ENCODE assay signal across 8 cellular contexts in the genomic region with DNA sequence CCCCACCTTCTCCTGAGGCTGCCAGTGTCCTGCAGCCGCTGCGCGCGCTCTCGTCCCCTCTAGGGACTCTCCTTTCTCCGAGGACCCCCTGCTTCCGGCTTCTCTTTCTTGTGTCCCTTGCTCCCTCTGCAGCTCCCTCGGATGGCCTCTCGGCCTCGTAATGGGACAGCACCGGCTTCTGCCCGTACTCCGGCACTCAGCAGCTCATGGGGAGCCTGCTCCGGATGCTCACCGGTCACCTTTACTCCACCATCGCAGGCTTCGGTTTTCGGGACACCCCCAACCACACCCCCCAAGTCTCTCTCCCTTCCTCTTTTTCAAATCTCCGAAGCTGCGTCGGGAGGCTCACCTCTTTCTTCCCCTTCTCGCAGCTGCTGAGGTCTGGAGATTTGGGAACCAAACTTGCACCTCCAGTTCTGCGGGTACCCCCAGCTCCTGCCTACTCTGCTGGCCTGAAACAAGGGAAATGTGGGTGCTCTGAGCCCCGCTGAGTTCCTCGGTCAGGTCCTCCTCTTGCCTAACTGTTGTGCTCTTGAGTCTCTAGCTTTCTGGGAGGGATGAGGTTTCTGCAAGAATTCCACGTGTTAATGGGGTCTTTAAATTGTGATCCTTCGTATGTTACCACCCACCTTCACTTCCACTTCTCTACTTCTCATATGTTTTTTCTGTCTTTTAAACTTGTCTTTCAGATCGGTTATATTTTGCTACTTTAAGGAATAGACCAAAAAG. TPM values are rescaled to one million over a fixed set of nuclear protein-coding genes. Genes with fewer than 3 reads are reported as not detected.
A peak's percentile ranks its signal among the peaks of the same experiment; 100 is the strongest.
DNase-seq lines count a peak whose midpoint lies in the region; ATAC-seq, FAIRE-seq and TF ChIP-seq lines count a peak whose summit lies in the region.

No MANE protein-coding gene starts in this region.

- peak overlapping the region; percentile 80 to 93 for H3K4me3 ChIP-seq in SK-N-SH (ENCODE audit: low read depth in 2 of 2, low read length in 1 of 2)
- peak overlapping the region; percentile 91 for H3K4me3 ChIP-seq in GM12878
- H3K4me3 ChIP-seq in iPS-18c (ENCODE audit: insufficient read depth, low read depth, low read length), result peak overlapping the region; percentile 94

- no peaks in the 10 kb centered on the region for H3K9me2 ChIP-seq in SK-N-SH

- H4K20me1 ChIP-seq in SK-N-SH (ENCODE audit: insufficient read depth), result no peaks in the 10 kb centered on the region; the same call in 1 of the 2 replicates
- no peaks in the 10 kb centered on the region for H4K20me1 ChIP-seq in GM12878 (ENCODE audit: control insufficient read depth, insufficient read depth)

- H3K79me2 ChIP-seq in SK-N-SH (ENCODE audit: insufficient read depth), result peaks cover 37% of the 10 kb centered on the region
- H3K79me2 ChIP-seq in GM12878 (ENCODE audit: control insufficient read depth, insufficient read depth, low read length), result peaks cover 1% of the 10 kb centered on the region; the same call in 1 of the 2 replicates

- H3K27me3 ChIP-seq in SK-N-SH (ENCODE audit: insufficient read depth) (no peaks in the 10 kb centered on the region), GM12878 (replicated peaks in 1 of 2; ENCODE audit: control insufficient read depth in 2 of 2, insufficient read depth in 2 of 2, low read length in 1 of 2) (no peaks in the 10 kb centered on the region)

- no peaks in the 10 kb centered on the region for H3K36me3 ChIP-seq in SK-N-SH (replicated peaks in 1 of 2; ENCODE audit: control insufficient read depth in 1 of 2, insufficient read depth in 2 of 2, low read length in 1 of 2)
- H3K36me3 ChIP-seq in GM12878 (ENCODE audit: control insufficient read depth in 2 of 2, insufficient read depth in 2 of 2, low read length in 1 of 2), result no peaks in the 10 kb centered on the region

- SMC1A ChIA-PET in GM12878 (lab: Charles Lee; ENCODE audit: uncharacterized antibody, unreplicated experiment), result interaction anchor here (0.7 to 3.8 kb wide), 29 partner anchors 10 to 604 kb away, joined by 3 to 19 read pairs (median 4); a partner anchor contains a TSS

- in situ Hi-C loops in GM12878 (cut with MboI), result no loop called here

- TF ChIP-seq RAD21 in SK-N-SH (IDR thresholded peaks at IDR 0.05; ENCODE audit: low read length) (no peak), GM12878 (IDR thresholded peaks at IDR 0.05; ENCODE audit: insufficient read depth, low read depth, low read length) (no peak)

- DNase-seq in AG08396 (ENCODE audit: low spot score) (peak; percentile 22), SK-N-SH (peak; percentile 54), GM12878 (ENCODE audit: low read depth, low spot score) (peak; percentile 25), T1000 (lab: John Stamatoyannopoulos, UW) (no peak)
- DNase-seq in stimulated activated CD4-positive, alpha-beta T cell treated with anti-CD3 and anti-CD28 coated beads, Interleukin-15, amount 100 ng/mL, for 24 hours, result peak; percentile 60

- H2AFZ ChIP-seq in SK-N-SH (ENCODE audit: low read depth) (peak overlapping the region; percentile 98), GM12878 (ENCODE audit: control insufficient read depth, low read depth, low read length) (peak overlapping the region; percentile 68)

- RAD21 ChIA-PET in GM12878 (lab: Charles Lee; ENCODE audit: unreplicated experiment), result interaction anchor here (0.8 to 3.2 kb wide), 17 partner anchors 12 to 605 kb away, joined by 3 to 23 read pairs (median 3); a partner anchor contains a TSS

- TF ChIP-seq CTCF in SK-N-SH (IDR thresholded peaks at IDR 0.05) (no peak), GM12878 (IDR thresholded peaks at IDR 0.05 in 2 of 3, conservative IDR thresholded peaks at IDR 0.05 in 1 of 3; ENCODE audit: control insufficient read depth in 2 of 3, extremely low read depth in 1 of 3, insufficient read depth in 1 of 3, low read depth in 3 of 3, low read length in 3 of 3) (no peak)

- 1% methylated on average over 28 of the region's 28 CpGs for WGBS in SK-N-SH (ENCODE audit: low lambda C conversion rate)
- WGBS in GM12878 (ENCODE audit: insufficient coverage, insufficient replicate concordance, low lambda C conversion rate, missing lambda C conversion rate), result 1% methylated on average over 23 of the region's 28 CpGs

- peak overlapping the region; percentile 87 for H3K9ac ChIP-seq in SK-N-SH
- peak overlapping the region; percentile 61 for H3K9ac ChIP-seq in GM12878 (ENCODE audit: control insufficient read depth, insufficient read depth, low read length)

- H3K9me3 ChIP-seq in SK-N-SH (no peaks in the 10 kb centered on the region), GM12878 (replicated peaks; ENCODE audit: control insufficient read depth, insufficient read depth, low read length) (no peaks in the 10 kb centered on the region), iPS-18c (ENCODE audit: control insufficient read depth, insufficient read depth, low read length) (no peaks in the 10 kb centered on the region)

- BruUV-seq in GM12878 (replicated peaks; lab: Mats Ljungman, UMichigan), result no TSS peak

- H3K4me1 ChIP-seq in SK-N-SH (ENCODE audit: control insufficient read depth in 1 of 2, insufficient read depth in 2 of 2, low read depth in 1 of 2, low read length in 1 of 2) (peaks cover 11 to 19% of the 10 kb centered on the region in 2 experiments; a peak in 3 of 4 replicates), GM12878 (ENCODE audit: control insufficient read depth, insufficient read depth, low read length) (no peaks in the 10 kb centered on the region)

- CTCF ChIA-PET in SK-N-SH (lab: Yijun Ruan, JAX) (interaction anchor here (0.6 to 2.6 kb wide), 10 partner anchors 9 to 515 kb away, joined by 3 to 16 read pairs (median 3); no protein-coding TSS in a partner anchor), GM12878 (lab: Yijun Ruan, JAX) (interaction anchor here (0.5 to 9.3 kb wide), 17 partner anchors 13 to 515 kb away, joined by 3 to 129 read pairs (median 4); a partner anchor contains a TSS)

- H3F3A ChIP-seq in SK-N-SH (replicated peaks; ENCODE audit: insufficient read depth), result peaks cover 15% of the 10 kb centered on the region

- POLR2A ChIA-PET in SK-N-SH (lab: Yijun Ruan, JAX), result interaction anchor here (0.9 to 2.3 kb wide), 3 partner anchors 10 to 104 kb away, joined by 3 to 10 read pairs (median 6); a partner anchor contains a TSS
- POLR2A ChIA-PET in GM12878 (lab: Charles Lee), result interaction anchor here (0.5 to 2.3 kb wide), 13 partner anchors 9 to 542 kb away, joined by 3 to 7 read pairs (median 3); a partner anchor contains a TSS

- H3K4me2 ChIP-seq in SK-N-SH (peak overlapping the region; percentile 90), GM12878 (ENCODE audit: control insufficient read depth, insufficient read depth) (peak overlapping the region; percentile 85)

- TF ChIP-seq EP300 in SK-N-SH (IDR thresholded peaks at IDR 0.05; ENCODE audit: borderline replicate concordance in 1 of 2, low read depth in 1 of 2, low read length in 1 of 2) (no peak), GM12878 (IDR thresholded peaks at IDR 0.05; ENCODE audit: borderline replicate concordance in 1 of 2, control insufficient read depth in 1 of 2, low read depth in 2 of 2, low read length in 2 of 2) (no peak)

- FAIRE-seq in GM12878 (lab: Jason Lieb, UNC), result no peak

- H3K27ac ChIP-seq in SK-N-SH (ENCODE audit: low read depth in 2 of 2, low read length in 1 of 2), result peak overlapping the region; percentile 91 to 95; a peak in 3 of 4 replicates
- peak overlapping the region; percentile 68 for H3K27ac ChIP-seq in GM12878 (ENCODE audit: control insufficient read depth, insufficient read depth)

- ATAC-seq in GM19023 (IDR thresholded peaks at IDR 0.05; ENCODE audit: unreplicated experiment), result peak; percentile 24
- peak; percentile 25 for ATAC-seq in HG03432 (IDR thresholded peaks at IDR 0.05; ENCODE audit: unreplicated experiment)
- peak; percentile 51 for ATAC-seq in GM12878

- intact Hi-C loops in GM12878 (cut with micrococcal nuclease; ENCODE audit: unreplicated experiment), result loop anchor here (2.0 to 10.0 kb wide), 4 partner anchors 104 to 548 kb away; a partner anchor contains a TSS

- peak; percentile 35; the same call in 1 of the 2 replicates for TF ChIP-seq POLR2A in GM12878 (IDR thresholded peaks at IDR 0.05; ENCODE audit: low read depth, low read length)

TF ChIP-seq in SK-N-SH, 30 proteins besides CTCF, POLR2A, EP300 and RAD21 (continues in another document):
- TF ChIP-seq FOXM1 (IDR thresholded peaks at IDR 0.05; ENCODE audit: low read depth) (no peak), NRF1 (IDR thresholded peaks at IDR 0.05; ENCODE audit: low read depth, low read length) (no peak)

TF ChIP-seq in GM12878, 131 proteins besides CTCF, POLR2A, EP300 and RAD21 (continues in another document):
- TF ChIP-seq BCL11A (IDR thresholded peaks at IDR 0.05; ENCODE audit: low read depth, low read length) (no peak), HDGF (IDR thresholded peaks at IDR 0.05) (0 out of 2 replicates have a peak, but pooled peaks have one; percentile 55), NFXL1 (IDR thresholded peaks at IDR 0.05; ENCODE audit: borderline replicate concordance) (no peak), MTA2 (IDR thresholded peaks at IDR 0.05; ENCODE audit: low read depth) (0 out of 2 replicates have a peak, but pooled peaks have one; percentile 27), MEF2B (IDR thresholded peaks at IDR 0.05; ENCODE audit: partially characterized antibody, poor library complexity, severe bottlenecking) (peak; percentile 47), EGR1 (IDR thresholded peaks at IDR 0.05; ENCODE audit: borderline replicate concordance in 1 of 2, low read depth in 2 of 2, low read length in 2 of 2) (no peak), SP1 (IDR thresholded peaks at IDR 0.05; ENCODE audit: low read depth, low read length) (no peak)

RNA-seq across cellular contexts. Expression of a gene that starts 0.9 kb away (rescaled TPM):
- polyA plus RNA-seq in SK-N-SH (2012; rRNA removed) (2.2 and 2.8 TPM in 2 replicates), GM12878 (2011; rRNA removed) (7.1 and 9.1 TPM in 2 replicates), GM12878 (2014; fragmentation: Illumina TruSeq; extraction: Trizol) (5.8 and 6.5 TPM in 2 replicates), GM12878 (2014; fragmentation: Nextera tagmentation; extraction: Ambion mirVana) (1 to 10 TPM; 1.5 to 1.9 TPM), GM12878 (2014; rRNA removed) (3.5 and 3.9 TPM in 2 replicates), GM12878 (2016; fragmentation: Nextera tagmentation; extraction: Ambion mirVana) (1 to 10 TPM; 4.7 to 6.3 TPM)
- polyA plus RNA-seq in SK-N-SH (2012; cell fraction: cytosol; rRNA removed), result 3.1 and 3.7 TPM in 2 replicates
- 3.1 and 6.3 TPM in 2 replicates for polyA plus RNA-seq in SK-N-SH (2012; cell fraction: nucleus; rRNA removed)
- total RNA-seq in GM12878 (2013; cell fraction: nucleolus; rRNA removed), result 61.9 and 72.4 TPM in 2 replicates
- total RNA-seq in GM12878 (2014; rRNA removed) (5.2 and 6.9 TPM in 2 replicates), GM12878 (2014; rRNA removed; fragmentation: Illumina TruSeq; extraction: Trizol) (5.9 and 7.0 TPM in 2 replicates), GM12878 (2021) (6.8 and 7.8 TPM in 2 replicates)
- 1.3 TPM for polyA plus RNA-seq in GM12878 (2011; ENCODE audit: low read depth)
- 3.3 and 3.7 TPM in 2 replicates for polyA plus RNA-seq in GM12878 (2011; cell fraction: cytosol; rRNA removed)
- polyA plus RNA-seq in GM12878 (2011; cell fraction: nucleus; rRNA removed), result 10.7 and 12.9 TPM in 2 replicates
- 1.8 and 1.9 TPM in 2 replicates for polyA plus RNA-seq in GM12878 (2012)
- polyA minus RNA-seq in GM12878 (2011; rRNA and poly(A)+ RNA removed), result 16.2 TPM in 2 replicates
- 2.9 and 4.2 TPM in 2 replicates for polyA minus RNA-seq in GM12878 (2011; cell fraction: cytosol; rRNA and poly(A)+ RNA removed)
- 24.3 and 39.7 TPM in 2 replicates for polyA minus RNA-seq in GM12878 (2011; cell fraction: nucleus; rRNA and poly(A)+ RNA removed)
